ENCODE assay signal across 7 cellular contexts in genomic region chr2:233565685-233566140, GRCh38. TPM values are rescaled to one million over a fixed set of nuclear protein-coding genes. Genes with fewer than 3 reads are reported as not detected.
DNase-seq lines count a peak whose midpoint lies in the region; ATAC-seq and TF ChIP-seq lines count a peak whose summit lies in the region.

No MANE protein-coding gene starts in this region.

- H3K27ac ChIP-seq in muscle layer of duodenum (ENCODE audit: low read length), result peak overlapping the region; percentile 96

- H3K27me3 Mint-ChIP-seq in brain, result peaks cover 6% of the 10 kb centered on the region

- peak overlapping the region; percentile 97 to 99 (median 98) for H3K4me3 Mint-ChIP-seq in brain

- H3K9me3 Mint-ChIP-seq in brain, result peaks cover 0 to 1% (median 0%) of the 10 kb centered on the region in 5 experiments

- H3K4me3 ChIP-seq in muscle layer of duodenum (ENCODE audit: low read depth in 1 of 2, low read length in 2 of 2), result peak overlapping the region; percentile 83 to 91

- no peak for TF ChIP-seq CTCF in brain (conservative IDR thresholded peaks at IDR 0.05)

- H3K4me1 Mint-ChIP-seq in brain, result peaks cover 24% of the 10 kb centered on the region

- H3K4me1 ChIP-seq in muscle layer of duodenum (ENCODE audit: control insufficient read depth in 1 of 2, insufficient read depth in 2 of 2, low read length in 2 of 2), result peaks cover 4 to 7% of the 10 kb centered on the region in 2 donors

- H3K27ac Mint-ChIP-seq in brain, result peak overlapping the region; percentile 97 to 100 (median 99)

- peaks cover 14% of the 10 kb centered on the region for H3K36me3 Mint-ChIP-seq in brain

- DNase-seq in EL (no peak), midbrain (lab: John Stamatoyannopoulos, UW) (no peak)
- no peak for DNase-seq in activated CD4-positive, CD25-positive, alpha-beta regulatory T cell treated with anti-CD3 and anti-CD28 coated beads, Interleukin-2, amount 50 U/mL, for 72 hours

- no peaks in the 10 kb centered on the region for H3K27me3 ChIP-seq in muscle layer of duodenum (ENCODE audit: low read depth, low read length)

- peaks cover 0 to 2% of the 10 kb centered on the region in 2 donors for H3K36me3 ChIP-seq in muscle layer of duodenum (ENCODE audit: control insufficient read depth in 1 of 2, insufficient read depth in 2 of 2, low read length in 2 of 2)

- no peaks in the 10 kb centered on the region for H3K9me3 ChIP-seq in muscle layer of duodenum (ENCODE audit: control insufficient read depth in 1 of 2, low read length in 2 of 2)

- ATAC-seq in GM19023 (IDR thresholded peaks at IDR 0.05; ENCODE audit: unreplicated experiment) (peak; percentile 18), HG03439 (IDR thresholded peaks at IDR 0.05; ENCODE audit: unreplicated experiment) (peak; percentile 55)

RNA-seq across cellular contexts. Expression of gene USP40, which starts 0.9 kb away (rescaled TPM):
- 8.4 TPM for polyA plus RNA-seq in brain (ENCODE audit: insufficient read depth, low read depth, low replicate concordance)

RNA-seq across cellular contexts. Expression of gene UGT1A8, which starts 51.7 kb away (rescaled TPM):
- not detected for polyA plus RNA-seq in brain (ENCODE audit: insufficient read depth, low read depth, low replicate concordance)
